In genomic region chr14:22218729-22219128, GRCh38 we compare ENCODE assay signal across 18 cellular contexts.
A peak's percentile ranks its signal among the peaks of the same experiment; 100 is the strongest.
DNase-seq lines count a peak whose midpoint lies in the region; ATAC-seq and TF ChIP-seq lines count a peak whose summit lies in the region.
"Had no signal": no experiment of that assay in that cellular context is flagged by ENCODE, and none has a peak within 500 bp of the region (broad histone marks: within the 10 kb centered on the region; RNA-seq: fewer than 3 reads in every experiment).

No MANE protein-coding gene starts in this region.

- no peak overlapping the region for H3K27ac Mint-ChIP-seq in activated CD4-positive, alpha-beta T cell treated with anti-CD3 and anti-CD28 coated beads, Interleukin-2, amount 10 ng/mL, durations not matched to agents 7 days and 5 days
- no peak overlapping the region for H3K27ac Mint-ChIP-seq in effector memory CD8-positive, alpha-beta T cell

- WGBS in esophagus squamous epithelium, 2 donors = 50 to 73% methylated on average over 3 of the region's 3 CpGs

- TF ChIP-seq CTCF in DND-41 (IDR thresholded peaks at IDR 0.05; ENCODE audit: borderline replicate concordance, extremely low read depth, low read length, poor library complexity, severe bottlenecking) (no peak), OCI-LY3 (IDR thresholded peaks at IDR 0.05; ENCODE audit: low read depth, low read length) (peak; percentile 7; the same call in 1 of the 2 replicates), esophagus squamous epithelium (IDR thresholded peaks at IDR 0.05) (no peak)

- H3K79me2 ChIP-seq in DND-41 (ENCODE audit: insufficient read depth, low read length) = no peaks in the 10 kb centered on the region
- H3K79me2 ChIP-seq in OCI-LY3 (ENCODE audit: low read length) = no peaks in the 10 kb centered on the region

- intact Hi-C loops in esophagus squamous epithelium (cut with DNase I) = no loop called here

- H3K4me3 Mint-ChIP-seq in activated CD4-positive, alpha-beta T cell treated with anti-CD3 and anti-CD28 coated beads, Interleukin-2, amount 10 ng/mL, durations not matched to agents 7 days and 5 days = no peak overlapping the region
- H3K4me3 Mint-ChIP-seq in effector memory CD8-positive, alpha-beta T cell = no peak overlapping the region
- H3K4me3 Mint-ChIP-seq: IgD-negative memory B cell had no signal

- H3K4me3 ChIP-seq in DND-41 (ENCODE audit: low read depth in 1 of 2, low read length in 2 of 2) (no peak overlapping the region), OCI-LY3 (ENCODE audit: low read length) (no peak overlapping the region), esophagus squamous epithelium (no peak overlapping the region)
- H3K4me3 ChIP-seq: HAP-1 had no signal

- no peaks in the 10 kb centered on the region for H3K9me3 Mint-ChIP-seq in activated CD4-positive, alpha-beta T cell treated with anti-CD3 and anti-CD28 coated beads, Interleukin-2, amount 10 ng/mL, durations not matched to agents 7 days and 5 days
- H3K9me3 Mint-ChIP-seq in effector memory CD8-positive, alpha-beta T cell = no peaks in the 10 kb centered on the region

- POLR2A ChIA-PET in activated CD4-positive, alpha-beta T cell treated with anti-CD3 and anti-CD28 coated beads, Interleukin-2, amount 10 ng/mL, durations not matched to agents 7 days and 5 days (lab: Charles Lee) = no interaction called here

- DNase-seq in activated CD4-positive, alpha-beta T cell treated with anti-CD3 and anti-CD28 coated beads, Interleukin-2, amount 10 ng/mL, durations not matched to agents 7 days and 5 days = peak; percentile 9
- DNase-seq in activated CD4-positive, alpha-beta T cell treated with anti-CD3 and anti-CD28 coated beads for 1 hour = no peak
- DNase-seq in DND-41 (peak; percentile 22), middle frontal gyrus (ENCODE audit: extremely low spot score, low spot score) (no peak), T-helper 9 cell (no peak), esophagus squamous epithelium (lab: John Stamatoyannopoulos, UW) (no peak)
- DNase-seq in effector memory CD8-positive, alpha-beta T cell = peak in 1 of 3 experiments; percentile 0
- DNase-seq: C1 segment of cervical spinal cord, EL, MV-4-11, NCI-H1417 treated with DMSO at 0.1 percent for 48 hours, NCI-H2081 treated with DMSO at 0.1 percent for 48 hours, NCI-H2227 treated with DMSO at 0.1 percent for 48 hours, NCI-H526, PC-3 had no signal

- H3K9me3 ChIP-seq in DND-41 (ENCODE audit: insufficient read depth, low read length, severe bottlenecking) = no peaks in the 10 kb centered on the region
- no peaks in the 10 kb centered on the region for H3K9me3 ChIP-seq in OCI-LY3 (ENCODE audit: insufficient read depth, low read length)
- no peaks in the 10 kb centered on the region for H3K9me3 ChIP-seq in esophagus squamous epithelium
- H3K9me3 ChIP-seq: HAP-1 had no signal

- ATAC-seq in DND-41 (ENCODE audit: insufficient read depth, low read depth) = 0 out of 3 replicates have a peak, but pooled peaks have one; percentile 39
- peak; percentile 40 for ATAC-seq in effector memory CD8-positive, alpha-beta T cell (replicated peaks)
- ATAC-seq: PC-3 had no signal

- H3K4me1 ChIP-seq in DND-41 (ENCODE audit: insufficient read depth, low read length) (peaks cover 14% of the 10 kb centered on the region), OCI-LY3 (ENCODE audit: low read length) (peaks cover 47% of the 10 kb centered on the region), esophagus squamous epithelium (no peaks in the 10 kb centered on the region)
- H3K4me1 ChIP-seq: HAP-1 had no signal

- H3K4me2 ChIP-seq in DND-41 (ENCODE audit: insufficient read depth, low read length) (no peak overlapping the region), OCI-LY3 (ENCODE audit: low read length) (no peak overlapping the region)

- H3K27ac ChIP-seq in DND-41 (ENCODE audit: low read length) (peak overlapping the region; percentile 36; the same call in 1 of the 2 replicates), OCI-LY3 (ENCODE audit: low read length) (no peak overlapping the region), esophagus squamous epithelium (no peak overlapping the region)

- H2AFZ ChIP-seq in DND-41 (ENCODE audit: low read depth, low read length) = no peak overlapping the region
- peak overlapping the region; percentile 71 for H2AFZ ChIP-seq in OCI-LY3 (ENCODE audit: low read depth, low read length)

- no peak for TF ChIP-seq POLR2A in esophagus squamous epithelium (IDR thresholded peaks at IDR 0.05)

- no peaks in the 10 kb centered on the region for H3K27me3 Mint-ChIP-seq in activated CD4-positive, alpha-beta T cell treated with anti-CD3 and anti-CD28 coated beads, Interleukin-2, amount 10 ng/mL, durations not matched to agents 7 days and 5 days
- H3K27me3 Mint-ChIP-seq in effector memory CD8-positive, alpha-beta T cell = no peaks in the 10 kb centered on the region

- H3K4me1 Mint-ChIP-seq in activated CD4-positive, alpha-beta T cell treated with anti-CD3 and anti-CD28 coated beads, Interleukin-2, amount 10 ng/mL, durations not matched to agents 7 days and 5 days = peaks cover 16% of the 10 kb centered on the region
- H3K4me1 Mint-ChIP-seq in effector memory CD8-positive, alpha-beta T cell (ENCODE audit: low read depth in 2 of 2) = no peaks in the 10 kb centered on the region

- no peaks in the 10 kb centered on the region for H4K20me1 ChIP-seq in DND-41 (ENCODE audit: insufficient read depth, low read length)
- H4K20me1 ChIP-seq in OCI-LY3 (ENCODE audit: insufficient read depth, low read length) = no peaks in the 10 kb centered on the region

- H3K27me3 ChIP-seq in DND-41 (ENCODE audit: insufficient read depth, low read length, poor library complexity) (no peaks in the 10 kb centered on the region), OCI-LY3 (ENCODE audit: low read depth, low read length) (no peaks in the 10 kb centered on the region), esophagus squamous epithelium (peaks cover 0 to 18% (median 0%) of the 10 kb centered on the region in 4 donors)

- no peaks in the 10 kb centered on the region for H3K36me3 ChIP-seq in DND-41 (ENCODE audit: insufficient read depth, low read length)
- H3K36me3 ChIP-seq in OCI-LY3 (replicated peaks; ENCODE audit: low read depth, low read length) = no peaks in the 10 kb centered on the region
- no peaks in the 10 kb centered on the region for H3K36me3 ChIP-seq in esophagus squamous epithelium
- H3K36me3 ChIP-seq: HAP-1 had no signal

- CTCF ChIA-PET in activated CD4-positive, alpha-beta T cell treated with anti-CD3 and anti-CD28 coated beads, Interleukin-2, amount 10 ng/mL, durations not matched to agents 7 days and 5 days (lab: Charles Lee) = interaction anchor here (0.8 to 1.9 kb wide), 2 partner anchors 17 to 352 kb away, joined by 3 to 4 read pairs; no protein-coding TSS in a partner anchor

- H3K36me3 Mint-ChIP-seq in activated CD4-positive, alpha-beta T cell treated with anti-CD3 and anti-CD28 coated beads, Interleukin-2, amount 10 ng/mL, durations not matched to agents 7 days and 5 days (ENCODE audit: low read depth) = no peaks in the 10 kb centered on the region
- H3K36me3 Mint-ChIP-seq in effector memory CD8-positive, alpha-beta T cell (ENCODE audit: insufficient read depth) = no peaks in the 10 kb centered on the region
- H3K36me3 Mint-ChIP-seq: IgD-negative memory B cell had no signal

- H3K9ac ChIP-seq in DND-41 (ENCODE audit: low read depth, low read length) (no peak overlapping the region), OCI-LY3 (ENCODE audit: low read length) (no peak overlapping the region)

Comparison
In these comparisons a context has a peak if more than half of its experiments do, and no peak if none do; other contexts are left out.
1. DNase-seq: peak in activated CD4-positive, alpha-beta T cell treated with anti-CD3 and anti-CD28 coated beads, Interleukin-2, amount 10 ng/mL, durations not matched to agents 7 days and 5 days (single experiment) and DND-41 (single experiment); none in activated CD4-positive, alpha-beta T cell treated with anti-CD3 and anti-CD28 coated beads for 1 hour (single experiment), middle frontal gyrus (single experiment), T-helper 9 cell (single experiment) and esophagus squamous epithelium (single experiment).